In genomic region chr5:1788828-1789227, GRCh38 we compare ENCODE assay signal across 1 cellular context.
TF ChIP-seq lines count a peak whose summit lies in the region.

No MANE protein-coding gene starts in this region.

TF ChIP-seq in HepG2, 621 proteins besides CTCF, POLR2A, EP300 and RAD21:
- TF ChIP-seq ZNF44 (CRISPR knock-in tag; IDR thresholded peaks at IDR 0.05), result no peak
- no peak for TF ChIP-seq EED (CRISPR knock-in tag; IDR thresholded peaks at IDR 0.05)
- TF ChIP-seq IKZF1 (IDR thresholded peaks at IDR 0.05), result no peak
- no peak for TF ChIP-seq ZNF781 (CRISPR knock-in tag; IDR thresholded peaks at IDR 0.05; ENCODE audit: borderline replicate concordance, not compliant biosample characterization)
- TF ChIP-seq SOX6 (IDR thresholded peaks at IDR 0.05), result no peak
- TF ChIP-seq SOX6 (CRISPR knock-in tag; IDR thresholded peaks at IDR 0.05), result no peak
- TF ChIP-seq MNT (IDR thresholded peaks at IDR 0.05), result no peak
- no peak for TF ChIP-seq CHD4 (IDR thresholded peaks at IDR 0.05; ENCODE audit: borderline replicate concordance, low read length)
- no peak for TF ChIP-seq HNRNPL (IDR thresholded peaks at IDR 0.05; ENCODE audit: low read depth, low read length)
- no peak for TF ChIP-seq KDM6A (CRISPR knock-in tag; IDR thresholded peaks at IDR 0.05; ENCODE audit: low read depth)
- no peak for TF ChIP-seq TMF1 (CRISPR knock-in tag; IDR thresholded peaks at IDR 0.05; ENCODE audit: low read depth)
- TF ChIP-seq TSC22D2 (CRISPR knock-in tag; IDR thresholded peaks at IDR 0.05; ENCODE audit: borderline replicate concordance), result no peak
- TF ChIP-seq SOX5 (CRISPR knock-in tag; IDR thresholded peaks at IDR 0.05; ENCODE audit: borderline replicate concordance), result no peak
- TF ChIP-seq ZFP36L2 (CRISPR knock-in tag; IDR thresholded peaks at IDR 0.05), result no peak
- TF ChIP-seq ZFP82 (CRISPR knock-in tag; IDR thresholded peaks at IDR 0.05; ENCODE audit: borderline replicate concordance), result no peak
- no peak for TF ChIP-seq ZNF20 (CRISPR knock-in tag; IDR thresholded peaks at IDR 0.05)
- TF ChIP-seq ETV6 (CRISPR knock-in tag; conservative IDR thresholded peaks at IDR 0.05), result no peak
